ENCODE assay signal across 13 cellular contexts in genomic region chr3:183576487-183577107, GRCh38. TPM values are rescaled to one million over a fixed set of nuclear protein-coding genes. Genes with fewer than 3 reads are reported as not detected.
DNase-seq lines count a peak whose midpoint lies in the region; FAIRE-seq and TF ChIP-seq lines count a peak whose summit lies in the region.
"Had no signal": no experiment of that assay in that cellular context is flagged by ENCODE, and none has a peak within 500 bp of the region (broad histone marks: within the 10 kb centered on the region; RNA-seq: fewer than 3 reads in every experiment).

No MANE protein-coding gene starts in this region.

- no peaks in the 10 kb centered on the region for H3K36me3 Mint-ChIP-seq in HFFc6 (ENCODE audit: low read depth)
- H3K36me3 Mint-ChIP-seq: activated naive CD8-positive, alpha-beta T cell treated with anti-CD3 and anti-CD28 coated beads, Interleukin-2, amount 10 ng/mL, durations not matched to agents 7 days and 5 days had no signal

- H3K4me3 Mint-ChIP-seq in HFFc6, result no peak overlapping the region
- H3K4me3 Mint-ChIP-seq: activated naive CD8-positive, alpha-beta T cell treated with anti-CD3 and anti-CD28 coated beads, Interleukin-2, amount 10 ng/mL, durations not matched to agents 7 days and 5 days had no signal

- no peak overlapping the region for H3K27ac Mint-ChIP-seq in HFFc6
- H3K27ac Mint-ChIP-seq: activated naive CD8-positive, alpha-beta T cell treated with anti-CD3 and anti-CD28 coated beads, Interleukin-2, amount 10 ng/mL, durations not matched to agents 7 days and 5 days had no signal

- peaks cover 30% of the 10 kb centered on the region for H3K27me3 Mint-ChIP-seq in HFFc6 (ENCODE audit: insufficient read depth)

- TF ChIP-seq CTCF in HFFc6 (IDR thresholded peaks at IDR 0.05), result no peak

- no peak for TF ChIP-seq POLR2A in GM12892 (IDR thresholded peaks at IDR 0.05; ENCODE audit: low read depth, low read length)

- H3K9me3 Mint-ChIP-seq in HFFc6, result no peaks in the 10 kb centered on the region
- H3K9me3 Mint-ChIP-seq: activated naive CD8-positive, alpha-beta T cell treated with anti-CD3 and anti-CD28 coated beads, Interleukin-2, amount 10 ng/mL, durations not matched to agents 7 days and 5 days had no signal

- DNase-seq in NCI-H748 (lab: John Stamatoyannopoulos, UW; ENCODE audit: unreplicated experiment) (peak; percentile 54), NCI-H748 treated with DMSO at 0.1 percent for 48 hours (lab: John Stamatoyannopoulos, UW) (no peak), NCI-H524 (lab: John Stamatoyannopoulos, UW) (peak; percentile 96 to 98), fibroblast of gingiva (ENCODE audit: low read depth) (peak; percentile 27), GM12892 (ENCODE audit: insufficient read length) (no peak), DMS53 treated with DMSO at 0.1 percent for 48 hours (lab: John Stamatoyannopoulos, UW; ENCODE audit: unreplicated experiment) (no peak), HFFc6 (no peak), DMS114 treated with DMSO at 0.1 percent for 48 hours (lab: John Stamatoyannopoulos, UW; ENCODE audit: unreplicated experiment) (no peak)
- DNase-seq: activated CD4-positive, alpha-beta T cell treated with anti-CD3 and anti-CD28 coated beads for 48 hours; activated naive CD8-positive, alpha-beta T cell treated with anti-CD3 and anti-CD28 coated beads, Interleukin-2, amount 10 ng/mL, durations not matched to agents 7 days and 5 days; islet precursor cell; stimulated activated CD4-positive, alpha-beta T cell treated with anti-CD3 and anti-CD28 coated beads, Interleukin-4, amount 100 ng/mL, for 4 hours had no signal

- FAIRE-seq in GM12892 (lab: Jason Lieb, UNC), result no peak
- FAIRE-seq: A549 had no signal

- peaks cover 8% of the 10 kb centered on the region for H3K4me1 Mint-ChIP-seq in HFFc6 (ENCODE audit: low read depth)

RNA-seq across cellular contexts. Expression of gene KLHL6, which starts 21.1 kb away (rescaled TPM):
- polyA plus RNA-seq in GM12892 (2012; ENCODE audit: missing spikeins), result 13.2 TPM
- not detected for total RNA-seq in HFFc6 (2021; fragmentation: NEBNext Ultra II Directional; extraction: Animal tissue kit (Norgen Biotek cat#: 25700))
- polyA plus RNA-seq: A549 had no signal

RNA-seq across cellular contexts. Expression of gene KLHL24, which starts 58.8 kb away (rescaled TPM):
- polyA plus RNA-seq in GM12892 (2012; ENCODE audit: missing spikeins), result 5.8 TPM
- 10 to 100 TPM in 1 of 6 experiments, 1 to 10 TPM in 5; 5.6 to 15.1 (median 6.7) TPM for total RNA-seq in HFFc6 (2021; fragmentation: NEBNext Ultra II Directional; extraction: Animal tissue kit (Norgen Biotek cat#: 25700))

Comparison
In these comparisons a context has a peak if more than half of its experiments do, and no peak if none do; other contexts are left out.
1. DNase-seq: peak in NCI-H748 (single experiment), NCI-H524 (2 of 2) and fibroblast of gingiva (single experiment); none in NCI-H748 treated with DMSO at 0.1 percent for 48 hours (single experiment), GM12892 (single experiment), DMS53 treated with DMSO at 0.1 percent for 48 hours (single experiment), HFFc6 (single experiment) and DMS114 treated with DMSO at 0.1 percent for 48 hours (single experiment).